8 cellular contexts compared by ENCODE assay signal in genomic region chr19:45478454-45479238, GRCh38. TPM values are rescaled to one million over a fixed set of nuclear protein-coding genes. Genes with fewer than 3 reads are reported as not detected.
A peak's percentile ranks its signal among the peaks of the same experiment; 100 is the strongest.
DNase-seq lines count a peak whose midpoint lies in the region; ATAC-seq, FAIRE-seq and TF ChIP-seq lines count a peak whose summit lies in the region.

No MANE protein-coding gene starts in this region.

- H3K9me3 ChIP-seq in kidney (ENCODE audit: control insufficient read depth in 1 of 2, low read length in 2 of 2), result no peaks in the 10 kb centered on the region

- ATAC-seq in GM18870 (IDR thresholded peaks at IDR 0.05; ENCODE audit: unreplicated experiment), result peak; percentile 57
- ATAC-seq in HG03135 (IDR thresholded peaks at IDR 0.05; ENCODE audit: unreplicated experiment), result peak; percentile 62
- ATAC-seq in WTC11, result peak; percentile 94
- ATAC-seq in central memory CD8-positive, alpha-beta T cell (replicated peaks; ENCODE audit: extremely low read depth, poor library complexity, severe bottlenecking), result peak; percentile 73

- H3K4me1 ChIP-seq in kidney (ENCODE audit: control insufficient read depth in 1 of 2, insufficient read depth in 1 of 2, low read depth in 1 of 2, low read length in 2 of 2), result peaks cover 4 to 5% of the 10 kb centered on the region in 2 donors

- peak overlapping the region; percentile 46 to 95 for H3K9ac ChIP-seq in kidney (ENCODE audit: low read length in 2 of 2)

- no peaks in the 10 kb centered on the region for H3K36me3 Mint-ChIP-seq in WTC11
- peaks cover 53% of the 10 kb centered on the region for H3K36me3 Mint-ChIP-seq in central memory CD8-positive, alpha-beta T cell (ENCODE audit: insufficient read depth)

- H3K27ac Mint-ChIP-seq in WTC11, result peak overlapping the region; percentile 99
- H3K27ac Mint-ChIP-seq in central memory CD8-positive, alpha-beta T cell (ENCODE audit: low read depth), result peak overlapping the region; percentile 99

- peaks cover 23% of the 10 kb centered on the region for H3K4me1 Mint-ChIP-seq in WTC11
- H3K4me1 Mint-ChIP-seq in central memory CD8-positive, alpha-beta T cell, result peaks cover 54% of the 10 kb centered on the region

- FAIRE-seq in kidney (lab: Jason Lieb, UNC), result peak; percentile 95

- H3K27me3 Mint-ChIP-seq in WTC11 (ENCODE audit: low read depth), result peaks cover 47% of the 10 kb centered on the region
- H3K27me3 Mint-ChIP-seq in central memory CD8-positive, alpha-beta T cell, result no peaks in the 10 kb centered on the region

- CTCF ChIA-PET in WTC11 (lab: Charles Lee), result interaction anchor here (0.5 to 7.1 kb wide), 57 partner anchors 11 to 598 kb away, joined by 3 to 325 read pairs (median 5); partner anchors contain the start of genes BLOC1S3, EML2, ERCC1 and ERCC2

- POLR2A ChIA-PET in WTC11 (lab: Charles Lee), result interaction anchor here (0.8 to 3.0 kb wide), 5 partner anchors 10 to 54 kb away, joined by 3 to 28 read pairs (median 12); partner anchors contain the start of gene FOSB

- H3K27ac ChIP-seq in kidney (ENCODE audit: low read depth in 2 of 2, low read length in 2 of 2), result peak overlapping the region; percentile 94 to 97

- H3K36me3 ChIP-seq in kidney (ENCODE audit: control insufficient read depth in 1 of 2, insufficient read depth in 2 of 2, low read length in 2 of 2), result no peaks in the 10 kb centered on the region

- H3K4me3 Mint-ChIP-seq in WTC11, result peak overlapping the region; percentile 69
- H3K4me3 Mint-ChIP-seq in central memory CD8-positive, alpha-beta T cell, result peak overlapping the region; percentile 60

- H3K4me3 ChIP-seq in kidney (ENCODE audit: low read length in 2 of 2), result peak overlapping the region; percentile 60 to 72

- intact Hi-C loops in kidney (cut with DNase I), result no loop called here

- TF ChIP-seq CTCF in WTC11 (IDR thresholded peaks at IDR 0.05), result peak; percentile 90
- peak; percentile 99 for TF ChIP-seq CTCF in kidney (IDR thresholded peaks at IDR 0.05; ENCODE audit: borderline replicate concordance, extremely low read depth, insufficient read depth)

- H3K9me3 Mint-ChIP-seq in WTC11, result no peaks in the 10 kb centered on the region
- no peaks in the 10 kb centered on the region for H3K9me3 Mint-ChIP-seq in central memory CD8-positive, alpha-beta T cell

- DNase-seq in AG08396 (ENCODE audit: low spot score), result peak; percentile 76
- DNase-seq in NCI-H2196 treated with DMSO at 0.1 percent for 48 hours (lab: John Stamatoyannopoulos, UW; ENCODE audit: unreplicated experiment), result peak; percentile 85
- peak; percentile 90 for DNase-seq in WTC11 (ENCODE audit: low spot score)
- DNase-seq in central memory CD8-positive, alpha-beta T cell (ENCODE audit: low spot score in 2 of 2), result peak; percentile 89 to 90
- DNase-seq in kidney, result peak; percentile 92
- DNase-seq in stimulated activated CD4-positive, alpha-beta T cell treated with anti-CD3 and anti-CD28 coated beads, Interleukin-15, amount 100 ng/mL, for 24 hours, result peak; percentile 92

TF ChIP-seq in WTC11, 78 proteins besides CTCF, POLR2A, EP300 and RAD21 (continues in another document):
- TF ChIP-seq USF1 (CRISPR knock-in tag; IDR thresholded peaks at IDR 0.05) (peak; percentile 25; the same call in 1 of the 2 replicates), OVOL2 (CRISPR knock-in tag; IDR thresholded peaks at IDR 0.05; ENCODE audit: borderline replicate concordance) (no peak), RELA (CRISPR knock-in tag; IDR thresholded peaks at IDR 0.05; ENCODE audit: borderline replicate concordance) (no peak), GTF2I (CRISPR knock-in tag; conservative IDR thresholded peaks at IDR 0.05) (peak; percentile 67; the same call in 1 of the 2 replicates), ATF6 (CRISPR knock-in tag; IDR thresholded peaks at IDR 0.05) (no peak), IRF1 (CRISPR knock-in tag; IDR thresholded peaks at IDR 0.05) (no peak), MAX (CRISPR knock-in tag; IDR thresholded peaks at IDR 0.05) (peak; percentile 33; the same call in 1 of the 2 replicates), HMGXB4 (CRISPR knock-in tag; IDR thresholded peaks at IDR 0.05) (peak; percentile 48; the same call in 1 of the 2 replicates), NFATC4 (CRISPR knock-in tag; IDR thresholded peaks at IDR 0.05) (no peak), CREM (CRISPR knock-in tag; IDR thresholded peaks at IDR 0.05) (0 out of 2 replicates have a peak, but pooled peaks have one; percentile 24), ZNF121 (CRISPR knock-in tag; IDR thresholded peaks at IDR 0.05) (no peak), NFYB (CRISPR knock-in tag; conservative IDR thresholded peaks at IDR 0.05; ENCODE audit: low read depth) (no peak), GABPB1 (CRISPR knock-in tag; IDR thresholded peaks at IDR 0.05) (no peak; the same call in 1 of the 2 replicates), ETV6 (CRISPR knock-in tag; IDR thresholded peaks at IDR 0.05) (peak; percentile 82), TCF7 (CRISPR knock-in tag; IDR thresholded peaks at IDR 0.05; ENCODE audit: low read depth) (no peak), SP1 (CRISPR knock-in tag; conservative IDR thresholded peaks at IDR 0.05) (peak; percentile 12; the same call in 1 of the 2 replicates), KAT7 (CRISPR knock-in tag; IDR thresholded peaks at IDR 0.05; ENCODE audit: borderline replicate concordance) (no peak)

RNA-seq across cellular contexts. Expression of gene FOSB, which starts 10.8 kb away (rescaled TPM):
- total RNA-seq in WTC11 (2021), result 2.3 to 7.2 TPM (median 5.4 TPM) in 3 replicates
- total RNA-seq in kidney, result 0.98 TPM
- 0.73 TPM for polyA plus RNA-seq in kidney (ENCODE audit: insufficient read depth, low read depth, low replicate concordance)

RNA-seq across cellular contexts. Expression of gene RTN2, which starts 18.2 kb away (rescaled TPM):
- total RNA-seq in WTC11 (2021) (25.1 to 27.8 TPM (median 27.4 TPM) in 3 replicates), kidney (7.3 TPM)
- 8.2 TPM for polyA plus RNA-seq in kidney (ENCODE audit: insufficient read depth, low read depth, low replicate concordance)

RNA-seq across cellular contexts. Expression of gene PPM1N, which starts 19.6 kb away (rescaled TPM):
- total RNA-seq in WTC11 (2021), result 10.3 to 15.1 TPM (median 14.2 TPM) in 3 replicates
- 2.2 TPM for total RNA-seq in kidney
- polyA plus RNA-seq in kidney (ENCODE audit: insufficient read depth, low read depth, low replicate concordance), result 0.69 TPM

RNA-seq across cellular contexts. Expression of gene VASP, which starts 28.6 kb away (rescaled TPM):
- total RNA-seq in WTC11 (2021) (143 to 146 TPM (median 144 TPM) in 3 replicates), kidney (105 TPM)
- polyA plus RNA-seq in kidney (ENCODE audit: insufficient read depth, low read depth, low replicate concordance), result 36.3 TPM

RNA-seq across cellular contexts. Expression of gene ERCC1, which starts 54.9 kb away (rescaled TPM):
- total RNA-seq in WTC11 (2021), result 43.7 to 60.6 TPM (median 60.1 TPM) in 3 replicates
- total RNA-seq in kidney, result 60.8 TPM
- polyA plus RNA-seq in kidney (ENCODE audit: insufficient read depth, low read depth, low replicate concordance), result 107 TPM

Comparison
In these comparisons a context has a peak if more than half of its experiments do, and no peak if none do; other contexts are left out.
1. Peak in every context shown above with its lines: DNase-seq, ATAC-seq, H3K4me3 ChIP-seq and H3K27ac ChIP-seq.